In genomic region chr5:173781826-173782670, GRCh38 we compare ENCODE assay signal across 8 cellular contexts.
A peak's percentile ranks its signal among the peaks of the same experiment; 100 is the strongest.
DNase-seq lines count a peak whose midpoint lies in the region; ATAC-seq and TF ChIP-seq lines count a peak whose summit lies in the region.

No MANE protein-coding gene starts in this region.

- no peaks in the 10 kb centered on the region for H3K27me3 Mint-ChIP-seq in CD8-positive, alpha-beta T cell (ENCODE audit: low read depth)
- peaks cover 6 to 8% of the 10 kb centered on the region in 2 donors for H3K27me3 Mint-ChIP-seq in effector memory CD8-positive, alpha-beta T cell

- peaks cover 15% of the 10 kb centered on the region for H3K4me1 Mint-ChIP-seq in CD8-positive, alpha-beta T cell (ENCODE audit: low read depth)
- peaks cover 8 to 9% of the 10 kb centered on the region in 2 donors for H3K4me1 Mint-ChIP-seq in effector memory CD8-positive, alpha-beta T cell (ENCODE audit: low read depth in 2 of 2)

- no peak overlapping the region for H3K4me3 Mint-ChIP-seq in CD8-positive, alpha-beta T cell
- peak overlapping the region; percentile 1 to 20 for H3K4me3 Mint-ChIP-seq in effector memory CD8-positive, alpha-beta T cell

- no peaks in the 10 kb centered on the region for H3K36me3 ChIP-seq in CD8-positive, alpha-beta T cell (ENCODE audit: insufficient read depth, low read length)

- no peaks in the 10 kb centered on the region for H3K9me3 Mint-ChIP-seq in CD8-positive, alpha-beta T cell
- no peaks in the 10 kb centered on the region for H3K9me3 Mint-ChIP-seq in effector memory CD8-positive, alpha-beta T cell

- H3K27ac ChIP-seq in CD8-positive, alpha-beta T cell (ENCODE audit: low read depth, low read length), result no peak overlapping the region

- H3K4me3 ChIP-seq in CD8-positive, alpha-beta T cell (ENCODE audit: low read depth, low read length), result no peak overlapping the region

- peak; percentile 93 for ATAC-seq in CD8-positive, alpha-beta T cell
- peak; percentile 86 for ATAC-seq in effector memory CD8-positive, alpha-beta T cell (replicated peaks)
- ATAC-seq in GM19395 (IDR thresholded peaks at IDR 0.05; ENCODE audit: unreplicated experiment) (no peak), HG02970 (IDR thresholded peaks at IDR 0.05; ENCODE audit: low FRiP score, unreplicated experiment) (no peak)

- H3K36me3 Mint-ChIP-seq in CD8-positive, alpha-beta T cell, result no peaks in the 10 kb centered on the region
- H3K36me3 Mint-ChIP-seq in effector memory CD8-positive, alpha-beta T cell (ENCODE audit: insufficient read depth), result peaks cover 3% of the 10 kb centered on the region

- POLR2A ChIA-PET in CD8-positive, alpha-beta T cell (lab: Charles Lee), result no interaction called here

- H3K4me1 ChIP-seq in CD8-positive, alpha-beta T cell (ENCODE audit: insufficient read depth, low read length), result peaks cover 6% of the 10 kb centered on the region

- H3K27me3 ChIP-seq in CD8-positive, alpha-beta T cell (ENCODE audit: insufficient read depth, low read length), result no peaks in the 10 kb centered on the region

- no peak for TF ChIP-seq CTCF in CD8-positive, alpha-beta T cell (IDR thresholded peaks at IDR 0.05)

- intact Hi-C loops in CD8-positive, alpha-beta T cell (cut with DNase I, micrococcal nuclease), result loop anchor here (1.0 to 10.0 kb wide), 3 partner anchors 106 to 143 kb away; partner anchors contain the start of gene CPEB4 (in 1 of the 2)

- H3K27ac Mint-ChIP-seq in CD8-positive, alpha-beta T cell, result peak overlapping the region; percentile 86
- peak overlapping the region; percentile 62 to 83 for H3K27ac Mint-ChIP-seq in effector memory CD8-positive, alpha-beta T cell

- DNase-seq in CD8-positive, alpha-beta T cell, result peak; percentile 16 to 71 (median 57)
- DNase-seq in NCI-H2171 treated with DMSO at 0.1 percent for 48 hours (lab: John Stamatoyannopoulos, UW), result peak; percentile 72
- DNase-seq in activated CD8-positive, alpha-beta memory T cell treated with anti-CD3 and anti-CD28 coated beads for 4 hours (ENCODE audit: low read depth in 2 of 2), result peak; percentile 40 to 57
- DNase-seq in effector memory CD8-positive, alpha-beta T cell, result peak; percentile 27 to 53 (median 36)
- DNase-seq in midbrain (lab: John Stamatoyannopoulos, UW), result peak; percentile 73
- DNase-seq in stimulated activated CD8-positive, alpha-beta memory T cell treated with anti-CD3 and anti-CD28 coated beads, Interleukin-2, amount 100 ng/mL, for 48 hours (ENCODE audit: low read depth in 2 of 2), result peak; percentile 9 to 27

- CTCF ChIA-PET in CD8-positive, alpha-beta T cell (lab: Charles Lee), result no interaction called here

- H3K9me3 ChIP-seq in CD8-positive, alpha-beta T cell (ENCODE audit: low read length), result no peaks in the 10 kb centered on the region

Comparison
In these comparisons a context has a peak if more than half of its experiments do, and no peak if none do; other contexts are left out.
1. ATAC-seq: peak in CD8-positive, alpha-beta T cell (single experiment) and effector memory CD8-positive, alpha-beta T cell (single experiment); none in GM19395 (single experiment) and HG02970 (single experiment).
2. DNase-seq: peak in every context shown above with its lines; median percentile 73 in midbrain; 72 in NCI-H2171 treated with DMSO at 0.1 percent for 48 hours; 57 in CD8-positive, alpha-beta T cell; 48 in activated CD8-positive, alpha-beta memory T cell treated with anti-CD3 and anti-CD28 coated beads for 4 hours; 36 in effector memory CD8-positive, alpha-beta T cell; 18 in stimulated activated CD8-positive, alpha-beta memory T cell treated with anti-CD3 and anti-CD28 coated beads, Interleukin-2, amount 100 ng/mL, for 48 hours.